Comparison of ENCODE assay signal across 8 cellular contexts in the genomic region with DNA sequence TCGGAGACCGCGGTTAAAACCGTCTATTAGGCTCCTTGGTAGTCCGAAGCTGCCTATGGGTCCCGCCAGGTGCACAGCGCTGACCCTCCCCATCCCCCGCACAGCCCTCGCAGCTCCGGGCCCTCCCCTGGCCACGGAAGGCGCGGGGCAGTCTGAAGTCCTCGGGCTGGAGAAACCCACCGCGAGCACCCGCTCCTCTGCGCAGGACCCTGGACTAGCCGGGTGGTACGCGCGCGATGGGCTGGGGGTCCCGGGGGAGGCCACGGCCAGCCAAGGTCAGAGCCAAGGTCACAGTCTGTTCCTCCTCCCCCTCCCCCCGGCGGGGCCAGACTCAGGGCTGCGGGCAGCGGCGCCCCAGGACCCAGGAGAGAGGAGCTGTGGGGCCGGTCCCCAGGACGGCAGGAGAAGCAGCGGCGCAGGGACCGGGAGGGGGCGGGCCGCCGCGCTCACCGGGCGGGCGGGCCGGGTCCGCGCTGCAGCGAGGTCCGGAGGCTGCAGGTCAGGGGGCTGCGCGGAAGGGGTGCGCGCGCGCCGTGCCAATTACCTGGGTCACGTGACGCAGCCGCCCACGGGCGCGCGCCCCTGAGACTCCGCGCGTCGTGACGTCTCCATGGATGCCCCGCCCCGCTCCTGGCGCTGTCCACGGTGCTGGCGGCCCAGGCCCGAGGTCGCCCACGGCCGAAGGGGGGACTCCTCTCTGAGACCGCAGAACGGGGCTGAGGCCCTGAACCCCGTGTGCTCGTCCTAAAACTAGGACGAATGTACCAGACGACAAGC. TPM values are rescaled to one million over a fixed set of nuclear protein-coding genes. Genes with fewer than 3 reads are reported as not detected.
DNase-seq lines count a peak whose midpoint lies in the region; ATAC-seq lines count a peak whose summit lies in the region.

A gene (minus strand): TSS at position 535 of the 777 bp plus-strand sequence. CDS start 3,731 bp downstream, outside the sequence.

- H3K4me1 ChIP-seq in esophagus (ENCODE audit: control insufficient read depth in 2 of 2, insufficient read depth in 2 of 2, low read length in 1 of 2) (peaks cover 0 to 4% of the 10 kb centered on the region in 2 donors), mucosa of rectum (ENCODE audit: control insufficient read depth in 2 of 2, insufficient read depth in 2 of 2, low read length in 2 of 2) (no peaks in the 10 kb centered on the region), stomach smooth muscle (ENCODE audit: control insufficient read depth, insufficient read depth, low read length) (peaks cover 5% of the 10 kb centered on the region)

- H3K4me3 ChIP-seq in esophagus (ENCODE audit: low read depth in 1 of 2, low read length in 2 of 2) (peak within 1 kb of the TSS; percentile 42 to 55), mucosa of rectum (ENCODE audit: low read length in 2 of 2) (peak within 1 kb of the TSS; percentile 33 to 48), stomach smooth muscle (ENCODE audit: low read length in 2 of 2) (peak within 1 kb of the TSS; percentile 35 to 72)

- WGBS in esophagus, 2 donors: 2% methylated on average over 63 to 81 of the region's 81 CpGs

- H3K9ac ChIP-seq in mucosa of rectum (ENCODE audit: low read depth in 1 of 2, low read length in 2 of 2) (no peak within 1 kb of the TSS), stomach smooth muscle (ENCODE audit: low read length in 2 of 2) (no peak within 1 kb of the TSS)

- DNase-seq in NCI-H748 (lab: John Stamatoyannopoulos, UW; ENCODE audit: unreplicated experiment) (peak; percentile 71), NCI-H748 treated with DMSO at 0.1 percent for 48 hours (lab: John Stamatoyannopoulos, UW) (no peak), NCI-H2081 treated with DMSO at 0.1 percent for 48 hours (lab: John Stamatoyannopoulos, UW) (peak; percentile 9)
- DNase-seq in activated CD8-positive, alpha-beta memory T cell treated with anti-CD3 and anti-CD28 coated beads, Interleukin-2, amount 50 U/mL, for 24 hours (ENCODE audit: extremely low read depth): peak; percentile 6

- H3K27ac ChIP-seq in esophagus (ENCODE audit: low read depth in 2 of 2, low read length in 1 of 2) (no peak within 1 kb of the TSS), mucosa of rectum (ENCODE audit: low read depth in 2 of 2, low read length in 2 of 2) (no peak within 1 kb of the TSS), stomach smooth muscle (ENCODE audit: low read length) (no peak within 1 kb of the TSS)

- peak; percentile 77 for ATAC-seq in HG02642 (IDR thresholded peaks at IDR 0.05; ENCODE audit: poor library complexity, unreplicated experiment)

- H3K36me3 ChIP-seq in esophagus (ENCODE audit: control insufficient read depth in 2 of 2, insufficient read depth in 2 of 2, low read length in 1 of 2) (no peaks in the 10 kb centered on the region), mucosa of rectum (ENCODE audit: control insufficient read depth in 2 of 2, insufficient read depth in 2 of 2, low read length in 2 of 2) (no peaks in the 10 kb centered on the region), stomach smooth muscle (ENCODE audit: control insufficient read depth in 2 of 2, insufficient read depth in 2 of 2, low read length in 2 of 2) (no peaks in the 10 kb centered on the region)

- H3K27me3 ChIP-seq in esophagus (ENCODE audit: control insufficient read depth in 1 of 2, insufficient read depth in 2 of 2, low read length in 2 of 2) (no peaks in the 10 kb centered on the region), mucosa of rectum (ENCODE audit: control insufficient read depth in 2 of 2, insufficient read depth in 2 of 2, low read length in 2 of 2) (peaks cover 0 to 5% of the 10 kb centered on the region in 2 donors), stomach smooth muscle (ENCODE audit: control insufficient read depth in 1 of 2, insufficient read depth in 2 of 2, low read length in 2 of 2) (peaks cover 8 to 20% of the 10 kb centered on the region in 2 donors)

- H3K9me3 ChIP-seq in esophagus (ENCODE audit: control insufficient read depth in 2 of 2, insufficient read depth in 1 of 2, low read depth in 1 of 2, low read length in 1 of 2) (peaks cover 0 to 3% of the 10 kb centered on the region in 2 donors), mucosa of rectum (ENCODE audit: control insufficient read depth in 2 of 2, low read length in 2 of 2) (no peaks in the 10 kb centered on the region), stomach smooth muscle (ENCODE audit: control insufficient read depth in 2 of 2, low read length in 2 of 2) (peaks cover 8 to 9% of the 10 kb centered on the region in 2 donors)

RNA-seq across cellular contexts. Expression of the gene that starts here (rescaled TPM):
- under 1 TPM; 0.10 to 0.16 TPM for polyA plus RNA-seq in esophagus
